ENCODE assay signal across 10 cellular contexts in genomic region chr1:32242341-32242851, GRCh38. TPM values are rescaled to one million over a fixed set of nuclear protein-coding genes. Genes with fewer than 3 reads are reported as not detected.
DNase-seq lines count a peak whose midpoint lies in the region; ATAC-seq, FAIRE-seq and TF ChIP-seq lines count a peak whose summit lies in the region.
"Had no signal": no experiment of that assay in that cellular context is flagged by ENCODE, and none has a peak within 500 bp of the region (broad histone marks: within the 10 kb centered on the region; RNA-seq: fewer than 3 reads in every experiment).

No MANE protein-coding gene starts in this region.

- intact Hi-C loops in endothelial cell of umbilical vein (cut with micrococcal nuclease) = no loop called here
- intact Hi-C loops in mammary epithelial cell (cut with micrococcal nuclease) = no loop called here

- no peak for ATAC-seq in GM21423 (IDR thresholded peaks at IDR 0.05; ENCODE audit: unreplicated experiment)

- no peak overlapping the region for H3K4me3 ChIP-seq in endothelial cell of umbilical vein (replicated peaks in 1 of 3; ENCODE audit: insufficient read depth in 1 of 3, low read depth in 1 of 3, low read length in 3 of 3)
- H3K4me3 ChIP-seq in mammary epithelial cell (replicated peaks in 1 of 3; ENCODE audit: insufficient read depth in 1 of 3, low read depth in 2 of 3, low read length in 3 of 3) = no peak overlapping the region

- TF ChIP-seq CTCF in endothelial cell of umbilical vein (IDR thresholded peaks at IDR 0.05; ENCODE audit: extremely low read depth in 1 of 2, insufficient read depth in 1 of 2, low read depth in 1 of 2, low read length in 2 of 2) (no peak), mammary epithelial cell (conservative IDR thresholded peaks at IDR 0.05 in 1 of 2, IDR thresholded peaks at IDR 0.05 in 1 of 2; ENCODE audit: extremely low read depth in 1 of 2, insufficient read depth in 1 of 2, low read depth in 1 of 2, low read length in 2 of 2) (no peak)

- H3K79me2 ChIP-seq in endothelial cell of umbilical vein (ENCODE audit: control insufficient read depth, insufficient read depth, low read length) (no peaks in the 10 kb centered on the region), mammary epithelial cell (ENCODE audit: insufficient read depth, low read length) (no peaks in the 10 kb centered on the region)

- FAIRE-seq in endothelial cell of umbilical vein (lab: Jason Lieb, UNC) = peak; percentile 53

- in situ Hi-C loops in mammary epithelial cell (cut with MboI; ENCODE audit: low sequenced_read_pairs in 2 of 2) = no loop called here

- WGBS in mammary epithelial cell (ENCODE audit: low coverage, missing lambda C conversion rate) = 52% methylated on average over 7 of the region's 7 CpGs

- H4K20me1 ChIP-seq in endothelial cell of umbilical vein (replicated peaks; ENCODE audit: control insufficient read depth, extremely low read depth, insufficient read depth, low read length) (no peaks in the 10 kb centered on the region), mammary epithelial cell (ENCODE audit: insufficient read depth, low read length) (no peaks in the 10 kb centered on the region)

- CTCF ChIA-PET in endothelial cell of umbilical vein (lab: Charles Lee) = interaction anchor here (1.2 to 4.1 kb wide), 6 partner anchors 19 to 79 kb away, joined by 4 to 30 read pairs (median 4); no protein-coding TSS in a partner anchor
- CTCF ChIA-PET in mammary epithelial cell (lab: Charles Lee; ENCODE audit: low non-redundant PET) = no interaction called here

- H3K4me1 ChIP-seq in endothelial cell of umbilical vein (ENCODE audit: control insufficient read depth, extremely low read depth, insufficient read depth, low read length) = peaks cover 35% of the 10 kb centered on the region
- peaks cover 28% of the 10 kb centered on the region for H3K4me1 ChIP-seq in mammary epithelial cell (ENCODE audit: insufficient read depth, low read length)

- H3K9ac ChIP-seq in endothelial cell of umbilical vein (replicated peaks; ENCODE audit: extremely low read depth, insufficient read depth, low read length) = no peak overlapping the region
- no peak overlapping the region for H3K9ac ChIP-seq in mammary epithelial cell (ENCODE audit: insufficient read depth, low read length)

- POLR2A ChIA-PET in endothelial cell of umbilical vein (lab: Charles Lee) = interaction anchor here (3.2 kb wide), 1 partner anchor 94 kb away, joined by 25 read pairs; the partner anchor contains the start of gene MARCKSL1

- peak; percentile 43 for DNase-seq in ELR (ENCODE audit: low read depth)
- DNase-seq in NCI-H69 (lab: John Stamatoyannopoulos, UW) = peak; percentile 31
- peak; percentile 22 for DNase-seq in endothelial cell of umbilical vein (ENCODE audit: low read depth, low spot score)
- DNase-seq in occipital lobe (lab: John Stamatoyannopoulos, UW) = peak; percentile 10
- no peak for DNase-seq in stimulated activated naive CD4-positive, alpha-beta T cell (lab: John Stamatoyannopoulos, UW)
- no peak for DNase-seq in GM19240 (ENCODE audit: insufficient read length, low spot score)
- no peak for DNase-seq in mammary epithelial cell

- dilution Hi-C loops in endothelial cell of umbilical vein (cut with MboI; ENCODE audit: extremely low pct_ligation_motif_present, low sequenced_read_pairs) (no loop called here), mammary epithelial cell (cut with HindIII; ENCODE audit: low sequenced_read_pairs) (no loop called here)

- no peaks in the 10 kb centered on the region for H3K9me3 ChIP-seq in endothelial cell of umbilical vein (replicated peaks; ENCODE audit: control insufficient read depth, insufficient read depth, low read length)
- no peaks in the 10 kb centered on the region for H3K9me3 ChIP-seq in mammary epithelial cell (replicated peaks; ENCODE audit: insufficient read depth, low read length)

- TF ChIP-seq POLR2A in endothelial cell of umbilical vein (IDR thresholded peaks at IDR 0.05; ENCODE audit: low read depth, low read length) = no peak

- no peak overlapping the region for H3K27ac ChIP-seq in endothelial cell of umbilical vein (ENCODE audit: insufficient read depth, low read depth, low read length)
- H3K27ac ChIP-seq in mammary epithelial cell (ENCODE audit: insufficient read depth, low read depth, low read length) = no peak overlapping the region

- H3K9me1 ChIP-seq in endothelial cell of umbilical vein (replicated peaks; ENCODE audit: control insufficient read depth, extremely low read depth, insufficient read depth, low read length) = no peaks in the 10 kb centered on the region

- H3K36me3 ChIP-seq in endothelial cell of umbilical vein (ENCODE audit: control insufficient read depth in 2 of 2, extremely low read depth in 1 of 2, insufficient read depth in 2 of 2, low read length in 2 of 2) (no peaks in the 10 kb centered on the region), mammary epithelial cell (ENCODE audit: insufficient read depth, low read length) (no peaks in the 10 kb centered on the region)

- H3K4me2 ChIP-seq in endothelial cell of umbilical vein (ENCODE audit: insufficient read depth, low read length) = no peak overlapping the region
- H3K4me2 ChIP-seq in mammary epithelial cell (ENCODE audit: insufficient read depth, low read depth, low read length) = no peak overlapping the region

- H3K27me3 ChIP-seq in endothelial cell of umbilical vein (ENCODE audit: control insufficient read depth in 2 of 2, insufficient read depth in 2 of 2, low read length in 2 of 2) = no peaks in the 10 kb centered on the region
- H3K27me3 ChIP-seq in mammary epithelial cell (ENCODE audit: insufficient read depth, low read length) = no peaks in the 10 kb centered on the region

- H2AFZ ChIP-seq in endothelial cell of umbilical vein (ENCODE audit: low read depth, low read length) = no peak overlapping the region
- H2AFZ ChIP-seq in mammary epithelial cell (ENCODE audit: low read depth, low read length) = no peak overlapping the region

- BruUV-seq in endothelial cell of umbilical vein (replicated peaks; lab: Mats Ljungman, UMichigan) (no TSS peak), mammary epithelial cell (replicated peaks; lab: Mats Ljungman, UMichigan) (no TSS peak)

RNA-seq across cellular contexts. Expression of gene FAM167B, which starts 4.6 kb away (rescaled TPM):
- total RNA-seq in endothelial cell of umbilical vein (2.0 and 5.6 TPM in 2 replicates), occipital lobe (2.0 TPM), mammary epithelial cell (under 1 TPM in 1 of 2 donors, not detected in 1; 0.17 TPM)
- polyA plus RNA-seq in endothelial cell of umbilical vein (2.1 and 2.3 TPM in 2 replicates), mammary epithelial cell (0.10 TPM)
- polyA plus RNA-seq in endothelial cell of umbilical vein (2011; cell fraction: cytosol; rRNA removed) = 0.66 and 1.5 TPM in 2 replicates
- 0.71 and 0.80 TPM in 2 replicates for polyA plus RNA-seq in endothelial cell of umbilical vein (2011; cell fraction: nucleus; rRNA removed)
- polyA plus RNA-seq in endothelial cell of umbilical vein (2012) = 0.39 and 0.85 TPM in 2 replicates
- polyA minus RNA-seq in endothelial cell of umbilical vein (0.36 and 1.8 TPM in 2 replicates), mammary epithelial cell (not detected)
- polyA minus RNA-seq in endothelial cell of umbilical vein (2011; cell fraction: cytosol; rRNA and poly(A)+ RNA removed) = not detected
- polyA minus RNA-seq in endothelial cell of umbilical vein (2011; cell fraction: nucleus; rRNA and poly(A)+ RNA removed) = not detected in 2 replicates

RNA-seq across cellular contexts. Expression of gene LCK, which starts 8.7 kb away (rescaled TPM):
- total RNA-seq in endothelial cell of umbilical vein (not detected in 2 replicates), occipital lobe (not detected), mammary epithelial cell (under 1 TPM in 1 of 2 donors, not detected in 1; 0.42 TPM)
- polyA plus RNA-seq in endothelial cell of umbilical vein (0.06 and 0.08 TPM in 2 replicates), mammary epithelial cell (0.23 TPM)
- 0.03 and 0.12 TPM in 2 replicates for polyA plus RNA-seq in endothelial cell of umbilical vein (2011; cell fraction: cytosol; rRNA removed)
- not detected in 2 replicates for polyA plus RNA-seq in endothelial cell of umbilical vein (2011; cell fraction: nucleus; rRNA removed)
- not detected in 2 replicates for polyA plus RNA-seq in endothelial cell of umbilical vein (2012)
- polyA minus RNA-seq in endothelial cell of umbilical vein (0.36 TPM in 1 of 2 replicates, not detected in the other), mammary epithelial cell (0.88 TPM)
- not detected for polyA minus RNA-seq in endothelial cell of umbilical vein (2011; cell fraction: cytosol; rRNA and poly(A)+ RNA removed)
- not detected in 2 replicates for polyA minus RNA-seq in endothelial cell of umbilical vein (2011; cell fraction: nucleus; rRNA and poly(A)+ RNA removed)

RNA-seq across cellular contexts. Expression of gene EIF3I, which starts 20.2 kb away (rescaled TPM):
- total RNA-seq in endothelial cell of umbilical vein = 186 and 203 TPM in 2 replicates
- polyA plus RNA-seq in endothelial cell of umbilical vein = 301 and 331 TPM in 2 replicates
- polyA plus RNA-seq in endothelial cell of umbilical vein (2011; cell fraction: cytosol; rRNA removed) = 369 and 396 TPM in 2 replicates
- polyA plus RNA-seq in endothelial cell of umbilical vein (2011; cell fraction: nucleus; rRNA removed) = 106 and 109 TPM in 2 replicates
- polyA plus RNA-seq in endothelial cell of umbilical vein (2012) = 244 and 245 TPM in 2 replicates
- 612 and 675 TPM in 2 replicates for polyA minus RNA-seq in endothelial cell of umbilical vein
- 141 TPM for polyA minus RNA-seq in endothelial cell of umbilical vein (2011; cell fraction: cytosol; rRNA and poly(A)+ RNA removed)
- polyA minus RNA-seq in endothelial cell of umbilical vein (2011; cell fraction: nucleus; rRNA and poly(A)+ RNA removed) = 24.3 and 40.3 TPM in 2 replicates
- total RNA-seq in occipital lobe = 79.7 TPM
- total RNA-seq in mammary epithelial cell = 100 to 1,000 TPM; 230 to 277 TPM
- 643 TPM for polyA plus RNA-seq in mammary epithelial cell
- polyA minus RNA-seq in mammary epithelial cell = 531 TPM

RNA-seq across cellular contexts. Expression of gene TMEM234, which starts 20.2 kb away (rescaled TPM):
- total RNA-seq in endothelial cell of umbilical vein (15.7 and 20.7 TPM in 2 replicates), occipital lobe (9.8 TPM), mammary epithelial cell (10 to 100 TPM; 18.2 to 24.4 TPM)
- polyA plus RNA-seq in endothelial cell of umbilical vein (21.3 and 23.2 TPM in 2 replicates), mammary epithelial cell (16.2 TPM)
- polyA plus RNA-seq in endothelial cell of umbilical vein (2011; cell fraction: cytosol; rRNA removed) = 15.7 and 18.1 TPM in 2 replicates
- 68.7 and 93.2 TPM in 2 replicates for polyA plus RNA-seq in endothelial cell of umbilical vein (2011; cell fraction: nucleus; rRNA removed)
- 12.0 and 14.8 TPM in 2 replicates for polyA plus RNA-seq in endothelial cell of umbilical vein (2012)
- polyA minus RNA-seq in endothelial cell of umbilical vein (30.8 and 31.6 TPM in 2 replicates), mammary epithelial cell (24.5 TPM)
- polyA minus RNA-seq in endothelial cell of umbilical vein (2011; cell fraction: cytosol; rRNA and poly(A)+ RNA removed) = 5.2 TPM
- 34.2 and 37.8 TPM in 2 replicates for polyA minus RNA-seq in endothelial cell of umbilical vein (2011; cell fraction: nucleus; rRNA and poly(A)+ RNA removed)

RNA-seq across cellular contexts. Expression of gene DCDC2B, which starts 33.5 kb away (rescaled TPM):
- total RNA-seq in endothelial cell of umbilical vein (not detected in 2 replicates), occipital lobe (not detected), mammary epithelial cell (not detected)
- polyA plus RNA-seq in endothelial cell of umbilical vein (not detected in 2 replicates), mammary epithelial cell (not detected)
- not detected in 2 replicates for polyA plus RNA-seq in endothelial cell of umbilical vein (2011; cell fraction: cytosol; rRNA removed)
- polyA plus RNA-seq in endothelial cell of umbilical vein (2011; cell fraction: nucleus; rRNA removed) = not detected in 2 replicates
- 0.12 TPM in 1 of 2 replicates, not detected in the other for polyA plus RNA-seq in endothelial cell of umbilical vein (2012)
- polyA minus RNA-seq in endothelial cell of umbilical vein (not detected in 2 replicates), mammary epithelial cell (not detected)
- polyA minus RNA-seq in endothelial cell of umbilical vein (2011; cell fraction: cytosol; rRNA and poly(A)+ RNA removed) = not detected
- 0.24 TPM in 1 of 2 replicates, not detected in the other for polyA minus RNA-seq in endothelial cell of umbilical vein (2011; cell fraction: nucleus; rRNA and poly(A)+ RNA removed)
- total RNA-seq: aorta, lung microvascular endothelial cell had no signal
- polyA plus RNA-seq: aorta had no signal

Comparison
In these comparisons a context has a peak if more than half of its experiments do, and no peak if none do; other contexts are left out.
1. DNase-seq: peak in ELR (single experiment), NCI-H69 (single experiment), endothelial cell of umbilical vein (single experiment) and occipital lobe (single experiment); none in stimulated activated naive CD4-positive, alpha-beta T cell (0 of 6), GM19240 (single experiment) and mammary epithelial cell (single experiment).